ENCODE assay signal across 8 cellular contexts in genomic region chr4:112516401-112517066, GRCh38. TPM values are rescaled to one million over a fixed set of nuclear protein-coding genes. Genes with fewer than 3 reads are reported as not detected.
A peak's percentile ranks its signal among the peaks of the same experiment; 100 is the strongest.
DNase-seq lines count a peak whose midpoint lies in the region; ATAC-seq lines count a peak whose summit lies in the region.

No MANE protein-coding gene starts in this region.

- H3K27ac Mint-ChIP-seq in naive B cell = peak overlapping the region in 2 of 6 donors; percentile 80 to 86

- H3K4me3 Mint-ChIP-seq in naive B cell = peak overlapping the region; percentile 81 to 99 (median 94)

- H3K36me3 ChIP-seq in HAP-1 (replicated peaks) = no peaks in the 10 kb centered on the region

- H3K36me3 Mint-ChIP-seq in naive B cell = peaks cover 7 to 26% of the 10 kb centered on the region in 2 donors

- peak; percentile 63 for DNase-seq in DMS53 (lab: John Stamatoyannopoulos, UW)
- DNase-seq in DMS53 treated with DMSO at 0.1 percent for 48 hours (lab: John Stamatoyannopoulos, UW; ENCODE audit: unreplicated experiment) = no peak
- peak; percentile 76 to 85 for DNase-seq in HAP-1 (ENCODE audit: low spot score in 2 of 2)
- peak; percentile 17 for DNase-seq in NCI-H146 treated with DMSO at 0.1 percent for 48 hours (lab: John Stamatoyannopoulos, UW; ENCODE audit: unreplicated experiment)
- peak; percentile 56 for DNase-seq in astrocyte of the hippocampus (ENCODE audit: low read depth, low spot score)
- no peak for DNase-seq in naive B cell
- no peak for DNase-seq in posterior cingulate gyrus
- no peak for DNase-seq in superior temporal gyrus (ENCODE audit: extremely low spot score)

- peaks cover 44% of the 10 kb centered on the region for H3K4me1 ChIP-seq in HAP-1

- peaks cover 0 to 47% (median 11%) of the 10 kb centered on the region in 7 donors for H3K9me3 Mint-ChIP-seq in naive B cell

- no peaks in the 10 kb centered on the region; the same call in 1 of the 2 replicates for H3K9me3 ChIP-seq in HAP-1

- peaks cover 45 to 57% (median 54%) of the 10 kb centered on the region in 3 donors for H3K4me1 Mint-ChIP-seq in naive B cell

- intact Hi-C loops in posterior cingulate gyrus (cut with DNase I) = no loop called here

- in situ Hi-C loops in HAP-1 (cut with MboI; ENCODE audit: low sequenced_read_pairs) = no loop called here

- peak overlapping the region; percentile 35 for H3K4me3 ChIP-seq in HAP-1

- peaks cover 6% of the 10 kb centered on the region; the same call in 1 of the 2 replicates for H3K27me3 ChIP-seq in HAP-1 (ENCODE audit: low read depth)

- peaks cover 89 to 94% (median 94%) of the 10 kb centered on the region in 3 donors for H3K27me3 Mint-ChIP-seq in naive B cell

- no peak for ATAC-seq in naive B cell (ENCODE audit: low read depth in 2 of 2)

RNA-seq across cellular contexts. Expression of gene NEUROG2, which starts 0.6 kb away (rescaled TPM):
- not detected for polyA plus RNA-seq in naive B cell (ENCODE audit: low read depth in 6 of 6)

Comparison
In these comparisons a context has a peak if more than half of its experiments do, and no peak if none do; other contexts are left out.
1. DNase-seq: peak in DMS53 (single experiment), HAP-1 (2 of 2), NCI-H146 treated with DMSO at 0.1 percent for 48 hours (single experiment) and astrocyte of the hippocampus (single experiment); none in DMS53 treated with DMSO at 0.1 percent for 48 hours (single experiment), naive B cell (single experiment), posterior cingulate gyrus (0 of 10) and superior temporal gyrus (single experiment).